In the genomic region with DNA sequence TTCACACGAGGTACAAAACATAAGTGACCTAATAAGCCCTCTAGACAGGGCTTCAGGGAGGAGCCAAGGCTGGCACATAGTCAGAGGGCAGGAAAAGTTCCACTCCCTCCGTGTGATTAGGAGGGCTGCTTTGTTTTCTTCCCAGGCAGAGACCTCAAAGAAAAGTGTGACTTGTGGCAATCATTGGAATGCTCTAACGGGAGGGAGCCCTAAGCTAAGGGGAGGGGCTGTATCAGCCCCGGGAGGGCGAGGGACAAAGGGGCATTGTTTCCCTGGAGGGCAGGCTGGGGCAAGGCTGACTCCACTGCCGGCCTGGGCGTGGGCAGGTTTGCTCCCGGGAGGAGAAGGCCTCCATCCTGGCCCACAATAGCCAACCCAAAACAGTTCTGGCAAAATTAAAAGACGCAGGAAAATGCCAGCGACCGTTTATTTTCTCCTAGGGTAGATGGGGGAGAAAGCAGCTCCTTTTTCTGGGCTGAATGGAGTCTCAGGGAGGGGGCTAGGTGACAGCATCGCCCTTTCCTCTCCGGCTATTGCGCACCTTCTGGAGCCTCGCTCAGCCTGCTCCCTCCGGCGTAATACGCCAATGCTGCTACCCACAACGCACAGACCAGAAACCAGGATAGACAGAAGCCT, we compare ENCODE assay signal across 8 cellular contexts.
DNase-seq lines count a peak whose midpoint lies in the region; FAIRE-seq and TF ChIP-seq lines count a peak whose summit lies in the region.

No MANE protein-coding gene starts in this region.

- peak overlapping the region; percentile 98 for H3K4me2 ChIP-seq in skeletal muscle satellite cell (ENCODE audit: low read length)

- H3K27me3 ChIP-seq in HUES6 (ENCODE audit: control insufficient read depth, insufficient read depth, low read length) (peaks cover 64% of the 10 kb centered on the region), skeletal muscle satellite cell (ENCODE audit: control insufficient read depth, insufficient read depth, low read length) (no peaks in the 10 kb centered on the region)

- no peak for FAIRE-seq in GM12891 (lab: Jason Lieb, UNC)

- no peak for TF ChIP-seq POLR2A in GM12891 (IDR thresholded peaks at IDR 0.05; ENCODE audit: low read depth, low read length)

- no peak overlapping the region for H3K27ac ChIP-seq in HUES6 (ENCODE audit: low read depth, low read length)

- H3K4me3 ChIP-seq in HUES6 (ENCODE audit: low read depth, low read length) (peak overlapping the region; percentile 78), skeletal muscle satellite cell (ENCODE audit: low read length) (no peak overlapping the region)

- H3K36me3 ChIP-seq in HUES6 (ENCODE audit: control insufficient read depth, insufficient read depth, low read length): no peaks in the 10 kb centered on the region
- H3K36me3 ChIP-seq in skeletal muscle satellite cell (ENCODE audit: insufficient read depth, low read length): no peaks in the 10 kb centered on the region

- no peaks in the 10 kb centered on the region for H3K9me3 ChIP-seq in HUES6 (ENCODE audit: control insufficient read depth, insufficient read depth, low read depth, low read length)
- no peaks in the 10 kb centered on the region for H3K9me3 ChIP-seq in skeletal muscle satellite cell (replicated peaks; ENCODE audit: low read length)

- DNase-seq in anterior cingulate cortex (lab: John Stamatoyannopoulos, UW) (peak in 41 of 58 donors; percentile 17 to 83 (median 57)), iPS-NIHi7 (ENCODE audit: extremely low spot score) (peak; percentile 77), ureter (ENCODE audit: low spot score) (no peak), GM03348 (ENCODE audit: low spot score) (no peak), SIG-M5 treated with dmso at 0.1 percent for 504 hours (lab: John Stamatoyannopoulos, UW; ENCODE audit: unreplicated experiment) (no peak), GM12891 (ENCODE audit: insufficient read length, low spot score) (no peak)

- peak overlapping the region; percentile 46 for H3K9ac ChIP-seq in HUES6 (ENCODE audit: low read length)
- H3K9ac ChIP-seq in skeletal muscle satellite cell (ENCODE audit: low read depth, low read length): no peak overlapping the region

- H3K4me1 ChIP-seq in HUES6 (ENCODE audit: control insufficient read depth, insufficient read depth, low read length): peaks cover 11% of the 10 kb centered on the region; the same call in 1 of the 2 replicates
- H3K4me1 ChIP-seq in skeletal muscle satellite cell (ENCODE audit: control insufficient read depth, insufficient read depth, low read length): peaks cover 37% of the 10 kb centered on the region

TF ChIP-seq in GM12891, 5 proteins besides CTCF, POLR2A, EP300 and RAD21:
- TF ChIP-seq SPI1 (IDR thresholded peaks at IDR 0.05; ENCODE audit: low read depth, low read length) (no peak), PAX5 (IDR thresholded peaks at IDR 0.05; ENCODE audit: insufficient read depth, low read length, severe bottlenecking) (no peak), TAF1 (IDR thresholded peaks at IDR 0.05; ENCODE audit: low read depth, low read length) (no peak), POLR2AphosphoS5 (IDR thresholded peaks at IDR 0.05; ENCODE audit: low read depth, low read length) (no peak), POU2F2 (IDR thresholded peaks at IDR 0.05; ENCODE audit: low read depth, low read length) (no peak)

Comparison
In these comparisons a context has a peak if more than half of its experiments do, and no peak if none do; other contexts are left out.
1. DNase-seq: peak in anterior cingulate cortex (41 of 58) and iPS-NIHi7 (single experiment); none in ureter (single experiment), GM03348 (single experiment), SIG-M5 treated with dmso at 0.1 percent for 504 hours (single experiment) and GM12891 (single experiment).